Comparison of ENCODE assay signal across 8 cellular contexts in genomic region chr17:17919169-17920107, GRCh38. TPM values are rescaled to one million over a fixed set of nuclear protein-coding genes. Genes with fewer than 3 reads are reported as not detected.
DNase-seq lines count a peak whose midpoint lies in the region; ATAC-seq and TF ChIP-seq lines count a peak whose summit lies in the region.

No MANE protein-coding gene starts in this region.

- H3K4me3 ChIP-seq in RWPE2 (ENCODE audit: severe bottlenecking) (no peak overlapping the region), osteoblast (ENCODE audit: insufficient read depth, low read length) (no peak overlapping the region), tibial artery (no peak overlapping the region)

- no peak overlapping the region for H3K4me2 ChIP-seq in osteoblast (ENCODE audit: insufficient read depth, low read length)

- no peaks in the 10 kb centered on the region for H3K27me3 ChIP-seq in RWPE2 (ENCODE audit: insufficient read depth, poor library complexity, severe bottlenecking)
- H3K27me3 ChIP-seq in osteoblast (ENCODE audit: insufficient read depth, low read length), result no peaks in the 10 kb centered on the region
- no peaks in the 10 kb centered on the region for H3K27me3 ChIP-seq in tibial artery

- H3K36me3 ChIP-seq in RWPE2 (ENCODE audit: low read depth) (no peaks in the 10 kb centered on the region), osteoblast (ENCODE audit: insufficient read depth, low read length) (no peaks in the 10 kb centered on the region), tibial artery (no peaks in the 10 kb centered on the region)

- H3K79me2 ChIP-seq in osteoblast (ENCODE audit: insufficient read depth, low read length), result peaks cover 45% of the 10 kb centered on the region

- peak; percentile 52 for ATAC-seq in RWPE2 (ENCODE audit: low read depth)
- ATAC-seq in GM21576 (IDR thresholded peaks at IDR 0.05; ENCODE audit: unreplicated experiment), result no peak

- H2AFZ ChIP-seq in osteoblast (ENCODE audit: low read length), result no peak overlapping the region

- peak; percentile 14 for DNase-seq in DMS153 (lab: John Stamatoyannopoulos, UW)
- peak; percentile 2 for DNase-seq in KG1 (lab: John Stamatoyannopoulos, UW)
- DNase-seq in RWPE2 (ENCODE audit: low spot score), result no peak
- DNase-seq in activated effector memory CD4-positive, alpha-beta T cell treated with Interleukin-2 at 50 U/mL for 16 hours, result peak; percentile 36
- DNase-seq in foreskin melanocyte, result peak; percentile 57
- DNase-seq in osteoblast (ENCODE audit: insufficient read length, low spot score, missing footprints), result peak; percentile 90
- DNase-seq in tibial artery, result peak; percentile 69 to 82

- H3K9me3 ChIP-seq in RWPE2 (ENCODE audit: severe bottlenecking), result no peaks in the 10 kb centered on the region
- H3K9me3 ChIP-seq in osteoblast (ENCODE audit: low read depth, low read length), result no peaks in the 10 kb centered on the region
- no peaks in the 10 kb centered on the region for H3K9me3 ChIP-seq in tibial artery

- H3K27ac ChIP-seq in RWPE2 (ENCODE audit: poor library complexity, severe bottlenecking) (peak overlapping the region; percentile 98), osteoblast (ENCODE audit: low read depth, low read length) (peak overlapping the region; percentile 52), tibial artery (no peak overlapping the region)

- TF ChIP-seq CTCF in RWPE2 (IDR thresholded peaks at IDR 0.05; ENCODE audit: poor library complexity, severe bottlenecking) (peak; percentile 91), osteoblast (IDR thresholded peaks at IDR 0.05; ENCODE audit: extremely low read depth, low read depth, low read length) (peak; percentile 89), tibial artery (IDR thresholded peaks at IDR 0.05) (peak; percentile 74 to 76)

- H3K4me1 ChIP-seq in RWPE2 (ENCODE audit: insufficient read depth, poor library complexity, severe bottlenecking), result peaks cover 57% of the 10 kb centered on the region
- peaks cover 51% of the 10 kb centered on the region for H3K4me1 ChIP-seq in osteoblast (ENCODE audit: insufficient read depth, low read length)
- peaks cover 0 to 41% (median 29%) of the 10 kb centered on the region in 4 donors for H3K4me1 ChIP-seq in tibial artery

- intact Hi-C loops in tibial artery (cut with DNase I; ENCODE audit: low total_unique reads), result loop anchor here (2.0 to 5.0 kb wide), 3 partner anchors 57 to 239 kb away; partner anchors contain the start of gene RAI1

- H4K20me1 ChIP-seq in osteoblast (ENCODE audit: insufficient read depth, low read length), result peaks cover 10% of the 10 kb centered on the region

RNA-seq across cellular contexts. Expression of gene TOM1L2, which starts 52.8 kb away (rescaled TPM):
- 32.1 and 38.7 TPM in 2 replicates for total RNA-seq in osteoblast

RNA-seq across cellular contexts. Expression of gene DRC3, which starts 53.2 kb away (rescaled TPM):
- 1.8 and 2.9 TPM in 2 replicates for total RNA-seq in osteoblast

Comparison
In these comparisons a context has a peak if more than half of its experiments do, and no peak if none do; other contexts are left out.
1. H3K27ac ChIP-seq: peak in RWPE2 (single experiment) and osteoblast (single experiment); none in tibial artery (0 of 2).
2. Peak in every context shown above with its lines, with median percentiles within 50 percentile points of each other: CTCF ChIP-seq.